Comparison of ENCODE assay signal across 1 cellular context in genomic region chr14:90519262-90519920, GRCh38.
TF ChIP-seq lines count a peak whose summit lies in the region.

No MANE protein-coding gene starts in this region.

TF ChIP-seq in Ishikawa, 13 proteins besides CTCF, POLR2A, EP300 and RAD21:
- TF ChIP-seq, protein P1, sequence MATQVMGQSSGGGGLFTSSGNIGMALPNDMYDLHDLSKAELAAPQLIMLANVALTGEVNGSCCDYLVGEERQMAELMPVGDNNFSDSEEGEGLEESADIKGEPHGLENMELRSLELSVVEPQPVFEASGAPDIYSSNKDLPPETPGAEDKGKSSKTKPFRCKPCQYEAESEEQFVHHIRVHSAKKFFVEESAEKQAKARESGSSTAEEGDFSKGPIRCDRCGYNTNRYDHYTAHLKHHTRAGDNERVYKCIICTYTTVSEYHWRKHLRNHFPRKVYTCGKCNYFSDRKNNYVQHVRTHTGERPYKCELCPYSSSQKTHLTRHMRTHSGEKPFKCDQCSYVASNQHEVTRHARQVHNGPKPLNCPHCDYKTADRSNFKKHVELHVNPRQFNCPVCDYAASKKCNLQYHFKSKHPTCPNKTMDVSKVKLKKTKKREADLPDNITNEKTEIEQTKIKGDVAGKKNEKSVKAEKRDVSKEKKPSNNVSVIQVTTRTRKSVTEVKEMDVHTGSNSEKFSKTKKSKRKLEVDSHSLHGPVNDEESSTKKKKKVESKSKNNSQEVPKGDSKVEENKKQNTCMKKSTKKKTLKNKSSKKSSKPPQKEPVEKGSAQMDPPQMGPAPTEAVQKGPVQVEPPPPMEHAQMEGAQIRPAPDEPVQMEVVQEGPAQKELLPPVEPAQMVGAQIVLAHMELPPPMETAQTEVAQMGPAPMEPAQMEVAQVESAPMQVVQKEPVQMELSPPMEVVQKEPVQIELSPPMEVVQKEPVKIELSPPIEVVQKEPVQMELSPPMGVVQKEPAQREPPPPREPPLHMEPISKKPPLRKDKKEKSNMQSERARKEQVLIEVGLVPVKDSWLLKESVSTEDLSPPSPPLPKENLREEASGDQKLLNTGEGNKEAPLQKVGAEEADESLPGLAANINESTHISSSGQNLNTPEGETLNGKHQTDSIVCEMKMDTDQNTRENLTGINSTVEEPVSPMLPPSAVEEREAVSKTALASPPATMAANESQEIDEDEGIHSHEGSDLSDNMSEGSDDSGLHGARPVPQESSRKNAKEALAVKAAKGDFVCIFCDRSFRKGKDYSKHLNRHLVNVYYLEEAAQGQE (IDR thresholded peaks at IDR 0.05; ENCODE audit: low read depth): no peak
- no peak for TF ChIP-seq TEAD4 (IDR thresholded peaks at IDR 0.05)
- TF ChIP-seq, protein P2, sequence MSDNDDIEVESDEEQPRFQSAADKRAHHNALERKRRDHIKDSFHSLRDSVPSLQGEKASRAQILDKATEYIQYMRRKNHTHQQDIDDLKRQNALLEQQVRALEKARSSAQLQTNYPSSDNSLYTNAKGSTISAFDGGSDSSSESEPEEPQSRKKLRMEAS (IDR thresholded peaks at IDR 0.05): peak; percentile 51
- no peak for TF ChIP-seq TAF1 (IDR thresholded peaks at IDR 0.05; ENCODE audit: low read depth)
- no peak for TF ChIP-seq CREB1 (IDR thresholded peaks at IDR 0.05; ENCODE audit: low read depth)
- TF ChIP-seq EGR1 (IDR thresholded peaks at IDR 0.05): no peak
- TF ChIP-seq FOXM1 (IDR thresholded peaks at IDR 0.05; ENCODE audit: borderline replicate concordance, low read depth): no peak
- peak; percentile 61 for TF ChIP-seq NFIC (IDR thresholded peaks at IDR 0.05)
- no peak for TF ChIP-seq YY1 (IDR thresholded peaks at IDR 0.05; ENCODE audit: low read depth)
- no peak for TF ChIP-seq USF1 (IDR thresholded peaks at IDR 0.05)
- no peak for TF ChIP-seq TCF12 (IDR thresholded peaks at IDR 0.05; ENCODE audit: low read depth)
- TF ChIP-seq CEBPB (IDR thresholded peaks at IDR 0.05): no peak
- no peak for TF ChIP-seq ZBTB7A (IDR thresholded peaks at IDR 0.05; ENCODE audit: low read depth)
